ENCODE assay signal across 8 cellular contexts in the genomic region with DNA sequence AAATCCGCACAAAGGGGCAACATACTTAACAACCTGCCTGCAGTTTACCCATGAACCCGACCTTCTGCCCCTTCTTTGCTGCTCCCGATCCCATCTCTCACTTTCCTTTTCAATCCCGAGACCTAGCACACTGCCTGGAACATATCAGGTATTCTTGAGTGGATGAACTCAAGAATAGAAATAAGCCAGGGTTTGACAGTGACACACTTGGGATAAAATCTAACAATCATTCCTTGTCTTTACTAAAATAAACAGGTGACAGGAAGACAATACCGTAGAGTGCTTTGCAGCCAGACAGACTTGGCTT. TPM values are rescaled to one million over a fixed set of nuclear protein-coding genes. Genes with fewer than 3 reads are reported as not detected.
A peak's percentile ranks its signal among the peaks of the same experiment; 100 is the strongest.
DNase-seq lines count a peak whose midpoint lies in the region; ATAC-seq and TF ChIP-seq lines count a peak whose summit lies in the region.

No MANE protein-coding gene starts in this region.

- POLR2A ChIA-PET in AG04450 (lab: Yijun Ruan, JAX) = interaction anchor here (0.6 to 2.9 kb wide), 2 partner anchors 46 to 469 kb away, joined by 4 to 13 read pairs; a partner anchor contains a TSS
- POLR2A ChIA-PET in naive thymus-derived CD4-positive, alpha-beta T cell (lab: Charles Lee) = interaction anchor here (0.6 to 2.4 kb wide), 7 partner anchors 30 to 543 kb away, joined by 3 to 14 read pairs (median 4); a partner anchor contains a TSS

- ATAC-seq in naive thymus-derived CD4-positive, alpha-beta T cell = no peak
- no peak for ATAC-seq in GM18907 (IDR thresholded peaks at IDR 0.05; ENCODE audit: unreplicated experiment)
- ATAC-seq in HG03378 (IDR thresholded peaks at IDR 0.05; ENCODE audit: unreplicated experiment) = no peak
- ATAC-seq in GM21381 (IDR thresholded peaks at IDR 0.05; ENCODE audit: unreplicated experiment) = no peak

- CTCF ChIA-PET in AG04450 (lab: Charles Lee) = interaction anchor here (0.7 to 3.8 kb wide), 4 partner anchors 30 to 333 kb away, joined by 3 to 26 read pairs (median 8); a partner anchor contains a TSS
- CTCF ChIA-PET in naive thymus-derived CD4-positive, alpha-beta T cell (lab: Charles Lee) = interaction anchor here (0.7 to 2.3 kb wide), 4 partner anchors 77 to 152 kb away, joined by 3 to 13 read pairs (median 3); no protein-coding TSS in a partner anchor

- TF ChIP-seq CTCF in AG04450 (IDR thresholded peaks at IDR 0.05; ENCODE audit: low read depth, low read length) (no peak), KMS-11 (conservative IDR thresholded peaks at IDR 0.05; ENCODE audit: low read depth, low read length) (no peak), choroid plexus epithelial cell (conservative IDR thresholded peaks at IDR 0.05; ENCODE audit: low read depth, low read length) (peak; percentile 1)

- H3K9me3 Mint-ChIP-seq in naive thymus-derived CD4-positive, alpha-beta T cell = peaks cover 0 to 2% (median 0%) of the 10 kb centered on the region in 11 donors

- H3K4me3 ChIP-seq in AG04450 (ENCODE audit: low read depth, low read length) (peak overlapping the region; percentile 98), KMS-11 (IDR thresholded peaks at IDR 0.05; ENCODE audit: insufficient read depth, low read depth, low read length) (no peak overlapping the region), choroid plexus epithelial cell (ENCODE audit: low read depth, low read length) (peak overlapping the region; percentile 98)
- peak overlapping the region; percentile 85 for H3K4me3 ChIP-seq in naive thymus-derived CD4-positive, alpha-beta T cell (ENCODE audit: low read length)

- intact Hi-C loops in naive thymus-derived CD4-positive, alpha-beta T cell (cut with micrococcal nuclease) = loop anchor here (1.0 to 10.0 kb wide), 7 partner anchors 31 to 1401 kb away; a partner anchor contains a TSS

- peaks cover 24 to 43% (median 33%) of the 10 kb centered on the region in 7 donors for H3K4me1 Mint-ChIP-seq in naive thymus-derived CD4-positive, alpha-beta T cell

- H3K27me3 ChIP-seq in AG04450 (ENCODE audit: control insufficient read depth, insufficient read depth, low read length) = no peaks in the 10 kb centered on the region
- no peaks in the 10 kb centered on the region for H3K27me3 ChIP-seq in KMS-11 (ENCODE audit: insufficient read depth, low read depth)
- H3K27me3 ChIP-seq in naive thymus-derived CD4-positive, alpha-beta T cell (ENCODE audit: control insufficient read depth in 2 of 2, insufficient read depth in 2 of 2, low read length in 2 of 2) = no peaks in the 10 kb centered on the region

- peaks cover 58% of the 10 kb centered on the region for H3K79me2 ChIP-seq in KMS-11 (ENCODE audit: insufficient read depth, low read depth)

- no peak for DNase-seq in AG04450 (ENCODE audit: low read depth, low spot score)
- no peak for DNase-seq in choroid plexus epithelial cell (ENCODE audit: low read depth)
- peak in 2 of 9 donors; percentile 5 to 18 for DNase-seq in naive thymus-derived CD4-positive, alpha-beta T cell
- DNase-seq in NCI-H510A (lab: John Stamatoyannopoulos, UW) = no peak

- H4K20me1 ChIP-seq in KMS-11 (ENCODE audit: insufficient read depth) = no peaks in the 10 kb centered on the region; the same call in 1 of the 2 replicates

- H3K4me1 ChIP-seq in KMS-11 (ENCODE audit: low read depth, poor library complexity, severe bottlenecking) = peaks cover 28% of the 10 kb centered on the region
- peaks cover 17 to 19% of the 10 kb centered on the region in 2 donors for H3K4me1 ChIP-seq in naive thymus-derived CD4-positive, alpha-beta T cell (ENCODE audit: control insufficient read depth in 2 of 2, insufficient read depth in 2 of 2, low read length in 2 of 2)

- peak overlapping the region; percentile 87 to 98 (median 92) for H3K4me3 Mint-ChIP-seq in naive thymus-derived CD4-positive, alpha-beta T cell

- H3K4me2 ChIP-seq in KMS-11 = peak overlapping the region; percentile 77

- H3K36me3 ChIP-seq in KMS-11 (ENCODE audit: insufficient read depth) = no peaks in the 10 kb centered on the region
- H3K36me3 ChIP-seq in naive thymus-derived CD4-positive, alpha-beta T cell (ENCODE audit: control insufficient read depth in 2 of 3, insufficient read depth in 3 of 3, low read length in 3 of 3) = peaks cover 3 to 24% (median 7%) of the 10 kb centered on the region in 3 experiments

- H3K27me3 Mint-ChIP-seq in naive thymus-derived CD4-positive, alpha-beta T cell = no peaks in the 10 kb centered on the region

- H3K36me3 Mint-ChIP-seq in naive thymus-derived CD4-positive, alpha-beta T cell = peaks cover 0 to 10% (median 0%) of the 10 kb centered on the region in 5 donors

- H2AFZ ChIP-seq in KMS-11 (ENCODE audit: low read depth) = no peak overlapping the region

- peak overlapping the region; percentile 63 to 100 (median 85) for H3K27ac Mint-ChIP-seq in naive thymus-derived CD4-positive, alpha-beta T cell

- no peak overlapping the region for H3K27ac ChIP-seq in AG04450 (ENCODE audit: low read depth, low read length)
- H3K27ac ChIP-seq in KMS-11 = peak overlapping the region; percentile 98; the same call in 1 of the 2 replicates
- peak overlapping the region; percentile 96 for H3K27ac ChIP-seq in naive thymus-derived CD4-positive, alpha-beta T cell (ENCODE audit: low read depth, low read length)

- H3K9ac ChIP-seq in KMS-11 = peak overlapping the region; percentile 97; the same call in 1 of the 2 replicates

- H3K9me3 ChIP-seq in AG04450 (ENCODE audit: control insufficient read depth, insufficient read depth, low read length) = no peaks in the 10 kb centered on the region; the same call in 1 of the 2 replicates
- H3K9me3 ChIP-seq in naive thymus-derived CD4-positive, alpha-beta T cell (ENCODE audit: control insufficient read depth in 2 of 3, low read length in 3 of 3) = no peaks in the 10 kb centered on the region

RNA-seq across cellular contexts. Expression of a gene that starts 1.0 kb away (rescaled TPM):
- 87.3 and 104 TPM in 2 replicates for polyA plus RNA-seq in AG04450 (2011; rRNA removed)
- 101 and 107 TPM in 2 replicates for polyA minus RNA-seq in AG04450 (2011; rRNA and poly(A)+ RNA removed)
- 10 to 100 TPM; 46.8 to 84.8 (median 66.9) TPM for total RNA-seq in naive thymus-derived CD4-positive, alpha-beta T cell
- polyA plus RNA-seq in naive thymus-derived CD4-positive, alpha-beta T cell = 10 to 100 TPM; 78.7 to 87.8 TPM

RNA-seq across cellular contexts. Expression of a gene that starts 1.7 kb away (rescaled TPM):
- 8.3 and 9.3 TPM in 2 replicates for polyA plus RNA-seq in AG04450 (2011; rRNA removed)
- polyA minus RNA-seq in AG04450 (2011; rRNA and poly(A)+ RNA removed) = 5.3 and 5.4 TPM in 2 replicates
- 10 to 100 TPM in 1 of 5 experiments, 1 to 10 TPM in 1, under 1 TPM in 3; 0.35 to 57.7 (median 0.85) TPM for total RNA-seq in naive thymus-derived CD4-positive, alpha-beta T cell
- 1 to 10 TPM in 1 of 2 donors, under 1 TPM in 1; 0.45 to 1.7 TPM for polyA plus RNA-seq in naive thymus-derived CD4-positive, alpha-beta T cell

RNA-seq across cellular contexts. Expression of a gene that starts 30.5 kb away (rescaled TPM):
- 17.1 and 18.8 TPM in 2 replicates for polyA plus RNA-seq in AG04450 (2011; rRNA removed)
- polyA minus RNA-seq in AG04450 (2011; rRNA and poly(A)+ RNA removed) = 18.6 and 19.9 TPM in 2 replicates
- total RNA-seq in naive thymus-derived CD4-positive, alpha-beta T cell = 10 to 100 TPM; 34.2 to 44.9 (median 36.8) TPM
- polyA plus RNA-seq in naive thymus-derived CD4-positive, alpha-beta T cell = 10 to 100 TPM; 51.8 to 58.0 TPM

RNA-seq across cellular contexts. Expression of a gene that starts 45.7 kb away (rescaled TPM):
- polyA plus RNA-seq in AG04450 (2011; rRNA removed) = 42.3 and 49.5 TPM in 2 replicates
- polyA minus RNA-seq in AG04450 (2011; rRNA and poly(A)+ RNA removed) = 12.2 and 12.4 TPM in 2 replicates
- total RNA-seq in naive thymus-derived CD4-positive, alpha-beta T cell = 10 to 100 TPM; 11.5 to 21.2 (median 17.0) TPM
- polyA plus RNA-seq in naive thymus-derived CD4-positive, alpha-beta T cell = 10 to 100 TPM; 65.3 to 72.1 TPM

RNA-seq across cellular contexts. Expression of a gene that starts 46.2 kb away (rescaled TPM):
- polyA plus RNA-seq in AG04450 (2011; rRNA removed) = 0.05 TPM in 1 of 2 replicates, not detected in the other
- not detected in 2 replicates for polyA minus RNA-seq in AG04450 (2011; rRNA and poly(A)+ RNA removed)
- total RNA-seq in naive thymus-derived CD4-positive, alpha-beta T cell = 1 to 10 TPM in 2 of 5 experiments, not detected in 3; 1.7 to 2.0 TPM
- polyA plus RNA-seq in naive thymus-derived CD4-positive, alpha-beta T cell = 10 to 100 TPM in 1 of 2 donors, 1 to 10 TPM in 1; 6.7 to 11.7 TPM
